17 cellular contexts compared by ENCODE assay signal in genomic region chr9:125991886-125992529, GRCh38.
"Had no signal": no experiment of that assay in that cellular context is flagged by ENCODE, and none has a peak within 500 bp of the region (broad histone marks: within the 10 kb centered on the region; RNA-seq: fewer than 3 reads in every experiment).

No MANE protein-coding gene starts in this region.

- ATAC-seq: body of pancreas; left lobe of liver; mucosa of descending colon; naive thymus-derived CD4-positive, alpha-beta T cell; stimulated activated naive B cell treated with anti-CD40 and anti-IgM and Interleukin-4, amounts not matched to agents 10 μg/mL and 1 μg/mL and 100 μg/mL, for 72 hours had no signal

- H3K4me1 Mint-ChIP-seq: central memory CD8-positive, alpha-beta T cell; stimulated activated naive B cell treated with anti-CD40 and anti-IgM and Interleukin-4, amounts not matched to agents 10 μg/mL and 1 μg/mL and 100 μg/mL, for 72 hours had no signal

- H3K36me3 ChIP-seq: pancreas, thoracic aorta had no signal

- H3K9me3 ChIP-seq: body of pancreas, mucosa of descending colon, pancreas, thoracic aorta had no signal

- H3K4me1 ChIP-seq: body of pancreas, pancreas had no signal

- H3K27me3 ChIP-seq: body of pancreas, pancreas had no signal

- H3K4me3 ChIP-seq: body of pancreas, coronary artery, mucosa of descending colon, pancreas, thoracic aorta had no signal

- FAIRE-seq: endometrium, keratinocyte, pancreas had no signal

- DNase-seq: activated CD4-positive, alpha-beta memory T cell treated with anti-CD3 and anti-CD28 coated beads for 36 hours; body of pancreas; erythroblast; foreskin melanocyte; naive thymus-derived CD4-positive, alpha-beta T cell; stimulated activated naive B cell treated with anti-CD40 and anti-IgM and Interleukin-4, amounts not matched to agents 10 μg/mL and 1 μg/mL and 100 μg/mL, for 72 hours; SW 1271; T-helper 2 cell had no signal

- H3K9me3 Mint-ChIP-seq: activated CD4-positive, alpha-beta memory T cell treated with anti-CD3 and anti-CD28 coated beads for 36 hours; central memory CD8-positive, alpha-beta T cell; stimulated activated naive B cell treated with anti-CD40 and anti-IgM and Interleukin-4, amounts not matched to agents 10 μg/mL and 1 μg/mL and 100 μg/mL, for 72 hours had no signal

- H3K36me3 Mint-ChIP-seq: activated CD4-positive, alpha-beta memory T cell treated with anti-CD3 and anti-CD28 coated beads for 36 hours; naive thymus-derived CD4-positive, alpha-beta T cell; stimulated activated naive B cell treated with anti-CD40 and anti-IgM and Interleukin-4, amounts not matched to agents 10 μg/mL and 1 μg/mL and 100 μg/mL, for 72 hours had no signal

- H3K4me3 Mint-ChIP-seq: activated CD4-positive, alpha-beta memory T cell treated with anti-CD3 and anti-CD28 coated beads for 36 hours; central memory CD8-positive, alpha-beta T cell; naive thymus-derived CD4-positive, alpha-beta T cell; stimulated activated naive B cell treated with anti-CD40 and anti-IgM and Interleukin-4, amounts not matched to agents 10 μg/mL and 1 μg/mL and 100 μg/mL, for 72 hours had no signal

- H3K27ac Mint-ChIP-seq: activated CD4-positive, alpha-beta memory T cell treated with anti-CD3 and anti-CD28 coated beads for 36 hours; naive thymus-derived CD4-positive, alpha-beta T cell; stimulated activated naive B cell treated with anti-CD40 and anti-IgM and Interleukin-4, amounts not matched to agents 10 μg/mL and 1 μg/mL and 100 μg/mL, for 72 hours had no signal

- H3K27me3 Mint-ChIP-seq: activated CD4-positive, alpha-beta memory T cell treated with anti-CD3 and anti-CD28 coated beads for 36 hours had no signal

- H3K27ac ChIP-seq: body of pancreas, coronary artery, pancreas, thoracic aorta, VCaP had no signal
